28 cellular contexts compared by ENCODE assay signal in the genomic region with DNA sequence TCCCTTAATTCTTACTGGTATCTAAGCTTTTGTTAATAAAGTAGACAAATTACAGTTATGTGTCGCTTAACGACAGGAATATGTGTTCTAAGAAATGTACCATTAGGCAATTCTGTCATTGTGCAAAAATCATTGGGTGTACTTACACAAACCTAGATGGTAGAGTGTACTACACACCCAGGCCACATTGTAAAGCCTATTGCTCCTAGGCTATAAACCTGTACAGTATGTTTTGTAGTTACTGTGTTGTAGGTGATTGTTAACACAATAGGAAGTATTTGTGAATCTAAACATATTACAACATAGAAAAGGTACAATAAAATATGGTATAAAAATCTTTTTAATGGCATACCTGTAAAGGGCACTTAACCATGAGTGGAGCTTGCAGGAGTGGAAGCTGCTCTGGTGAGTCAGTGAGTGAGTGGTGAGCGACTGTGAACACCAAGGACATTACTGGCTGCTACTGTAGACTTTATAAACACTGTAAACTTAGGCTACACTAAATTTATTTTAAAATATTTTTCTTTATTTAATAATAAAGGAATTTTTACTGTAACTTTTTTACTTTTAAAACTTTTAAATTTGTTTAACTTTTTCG.
"Had no signal": no experiment of that assay in that cellular context is flagged by ENCODE, and none has a peak within 500 bp of the region (broad histone marks: within the 10 kb centered on the region; RNA-seq: fewer than 3 reads in every experiment).

No MANE protein-coding gene starts in this region.

- H3K9me3 ChIP-seq: adrenal gland, neutrophil, ovary, right lobe of liver, stomach, suprapubic skin, tibial nerve had no signal

- H3K36me3 Mint-ChIP-seq: activated CD8-positive, alpha-beta memory T cell treated with anti-CD3 and anti-CD28 coated beads, Interleukin-2, amount 10 ng/mL, durations not matched to agents 7 days and 5 days; activated naive CD4-positive, alpha-beta T cell treated with anti-CD3 and anti-CD28 coated beads, Interleukin-2, amount 50 U/mL, for 72 hours; stimulated activated effector memory CD8-positive, alpha-beta T cell treated with anti-CD3 and anti-CD28 coated beads, Interleukin-12 subunit alpha, Interleukin-12 subunit beta, amount 100 ng/mL, for 72 hours had no signal

- H3K9me3 Mint-ChIP-seq: activated CD4-positive, alpha-beta T cell treated with anti-CD3 and anti-CD28 coated beads, Interleukin-2, amount 10 ng/mL, durations not matched to agents 24 days and 14 days; activated CD8-positive, alpha-beta T cell treated with anti-CD3 and anti-CD28 coated beads for 36 hours; activated naive CD4-positive, alpha-beta T cell treated with anti-CD3 and anti-CD28 coated beads, Interleukin-2, amount 50 U/mL, for 72 hours; activated T-helper 1 cell treated with anti-CD3 and anti-CD28 coated beads, Interleukin-12 subunit alpha, Interleukin-12 subunit beta, Interleukin-2, Interleukin-4 antibody, amounts not matched to agents 30 ng/mL and 10 ng/mL and 1 ng/mL, durations not matched to agents 14 hours and 24 hours and 36 hours; central memory CD8-positive, alpha-beta T cell; endodermal cell; nephron; stimulated activated effector memory CD8-positive, alpha-beta T cell treated with anti-CD3 and anti-CD28 coated beads, Interleukin-12 subunit alpha, Interleukin-12 subunit beta, amount 100 ng/mL, for 72 hours had no signal

- H3K36me3 ChIP-seq: adrenal gland, neutrophil, ovary, right lobe of liver, stomach, suprapubic skin, tibial nerve had no signal

- H3K4me3 ChIP-seq: adrenal gland, coronary artery, ovary, right lobe of liver, skin epidermis, stomach, suprapubic skin, tibial nerve had no signal

- FAIRE-seq: astrocyte, urothelium cell line had no signal

- DNase-seq: activated CD4-positive, alpha-beta T cell treated with anti-CD3 and anti-CD28 coated beads, Interleukin-2, amount 10 ng/mL, durations not matched to agents 24 days and 14 days; activated CD8-positive, alpha-beta memory T cell treated with anti-CD3 and anti-CD28 coated beads, Interleukin-2, amount 10 ng/mL, durations not matched to agents 7 days and 5 days; activated CD8-positive, alpha-beta T cell treated with anti-CD3 and anti-CD28 coated beads for 36 hours; activated gamma-delta T cell treated with Interleukin-2 at 50 U/mL for 16 hours; activated T-cell treated with anti-CD3 and anti-CD28 coated beads for 4 hours; endodermal cell; midbrain; ovary; right lobe of liver; stimulated activated CD4-positive, alpha-beta T cell treated with anti-CD3 and anti-CD28 coated beads, Interleukin-1b, Interleukin-23, amount 100 ng/mL, for 48 hours; stomach; SW 1271; T-helper 17 cell had no signal

- H3K4me1 ChIP-seq: adrenal gland, right lobe of liver, stomach had no signal

- ATAC-seq: activated CD4-positive, CD25-positive, alpha-beta regulatory T cell treated with anti-CD3 and anti-CD28 coated beads, Interleukin-2, amount 50 U/mL, for 24 hours; activated CD8-positive, alpha-beta memory T cell treated with anti-CD3 and anti-CD28 coated beads, Interleukin-2, amount 10 ng/mL, durations not matched to agents 7 days and 5 days; activated CD8-positive, alpha-beta T cell treated with anti-CD3 and anti-CD28 coated beads for 36 hours; activated naive CD4-positive, alpha-beta T cell treated with anti-CD3 and anti-CD28 coated beads, Interleukin-2, amount 50 U/mL, for 72 hours; right lobe of liver; stimulated activated effector memory CD8-positive, alpha-beta T cell treated with anti-CD3 and anti-CD28 coated beads, Interleukin-12 subunit alpha, Interleukin-12 subunit beta, amount 100 ng/mL, for 72 hours; T-helper 17 cell had no signal

- H3K4me1 Mint-ChIP-seq: activated CD4-positive, alpha-beta T cell treated with anti-CD3 and anti-CD28 coated beads, Interleukin-2, amount 10 ng/mL, durations not matched to agents 24 days and 14 days; activated CD8-positive, alpha-beta memory T cell treated with anti-CD3 and anti-CD28 coated beads, Interleukin-2, amount 10 ng/mL, durations not matched to agents 7 days and 5 days; central memory CD8-positive, alpha-beta T cell; stimulated activated effector memory CD8-positive, alpha-beta T cell treated with anti-CD3 and anti-CD28 coated beads, Interleukin-12 subunit alpha, Interleukin-12 subunit beta, amount 100 ng/mL, for 72 hours; T-helper 17 cell had no signal

- H3K27me3 ChIP-seq: adrenal gland, neutrophil, ovary, right lobe of liver, stomach, suprapubic skin, tibial nerve had no signal

- H3K27me3 Mint-ChIP-seq: activated CD8-positive, alpha-beta memory T cell treated with anti-CD3 and anti-CD28 coated beads, Interleukin-2, amount 10 ng/mL, durations not matched to agents 7 days and 5 days; central memory CD8-positive, alpha-beta T cell; T-helper 17 cell had no signal

- H3K27ac Mint-ChIP-seq: activated CD4-positive, alpha-beta T cell treated with anti-CD3 and anti-CD28 coated beads, Interleukin-2, amount 10 ng/mL, durations not matched to agents 24 days and 14 days; activated CD8-positive, alpha-beta memory T cell treated with anti-CD3 and anti-CD28 coated beads, Interleukin-2, amount 10 ng/mL, durations not matched to agents 7 days and 5 days; activated CD8-positive, alpha-beta T cell treated with anti-CD3 and anti-CD28 coated beads for 36 hours; activated naive CD4-positive, alpha-beta T cell treated with anti-CD3 and anti-CD28 coated beads, Interleukin-2, amount 50 U/mL, for 72 hours; activated T-helper 1 cell treated with anti-CD3 and anti-CD28 coated beads, Interleukin-12 subunit alpha, Interleukin-12 subunit beta, Interleukin-2, Interleukin-4 antibody, amounts not matched to agents 30 ng/mL and 10 ng/mL and 1 ng/mL, durations not matched to agents 14 hours and 24 hours and 36 hours; endodermal cell; stimulated activated effector memory CD8-positive, alpha-beta T cell treated with anti-CD3 and anti-CD28 coated beads, Interleukin-12 subunit alpha, Interleukin-12 subunit beta, amount 100 ng/mL, for 72 hours; T-helper 17 cell had no signal

- H3K27ac ChIP-seq: adrenal gland, coronary artery, epithelial cell of prostate, neutrophil, ovary, right lobe of liver, skin epidermis, stomach, suprapubic skin, tibial nerve had no signal

- H3K4me3 Mint-ChIP-seq: activated CD4-positive, alpha-beta T cell treated with anti-CD3 and anti-CD28 coated beads, Interleukin-2, amount 10 ng/mL, durations not matched to agents 24 days and 14 days; activated CD8-positive, alpha-beta memory T cell treated with anti-CD3 and anti-CD28 coated beads, Interleukin-2, amount 10 ng/mL, durations not matched to agents 7 days and 5 days; activated CD8-positive, alpha-beta T cell treated with anti-CD3 and anti-CD28 coated beads for 36 hours; activated T-helper 1 cell treated with anti-CD3 and anti-CD28 coated beads, Interleukin-12 subunit alpha, Interleukin-12 subunit beta, Interleukin-2, Interleukin-4 antibody, amounts not matched to agents 30 ng/mL and 10 ng/mL and 1 ng/mL, durations not matched to agents 14 hours and 24 hours and 36 hours; central memory CD8-positive, alpha-beta T cell; endodermal cell; nephron; stimulated activated effector memory CD8-positive, alpha-beta T cell treated with anti-CD3 and anti-CD28 coated beads, Interleukin-12 subunit alpha, Interleukin-12 subunit beta, amount 100 ng/mL, for 72 hours; T-helper 17 cell had no signal
